25 cellular contexts compared by ENCODE assay signal in the genomic region with DNA sequence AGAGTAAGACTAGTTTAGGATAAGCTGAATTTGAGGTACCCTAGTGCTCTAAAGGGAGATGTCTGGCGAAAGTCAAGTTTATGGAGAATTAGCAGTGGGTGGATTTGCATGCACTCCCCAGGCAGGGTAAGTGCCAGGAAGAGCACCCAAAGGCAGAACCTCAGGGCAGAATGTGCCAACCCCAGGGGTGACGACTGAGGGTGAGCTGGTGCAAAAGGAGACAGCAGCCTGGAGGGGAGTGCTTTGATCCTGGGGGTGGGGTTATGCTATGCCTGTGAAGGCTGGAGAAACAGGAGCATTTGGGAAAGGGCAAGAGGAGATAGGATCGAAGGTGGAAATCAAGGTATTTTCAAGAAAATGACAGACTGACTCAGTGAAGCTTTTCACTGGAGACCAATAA.
A peak's percentile ranks its signal among the peaks of the same experiment; 100 is the strongest.
DNase-seq lines count a peak whose midpoint lies in the region; ATAC-seq, FAIRE-seq and TF ChIP-seq lines count a peak whose summit lies in the region.
"Had no signal": no experiment of that assay in that cellular context is flagged by ENCODE, and none has a peak within 500 bp of the region (broad histone marks: within the 10 kb centered on the region; RNA-seq: fewer than 3 reads in every experiment).

No MANE protein-coding gene starts in this region.

- H3K9me3 ChIP-seq in endodermal cell (ENCODE audit: control insufficient read depth, low read length) (peaks cover 9% of the 10 kb centered on the region), kidney (ENCODE audit: control insufficient read depth in 1 of 2, low read length in 2 of 2) (peaks cover 3 to 10% of the 10 kb centered on the region in 2 donors), smooth muscle cell (replicated peaks; ENCODE audit: low read depth) (no peaks in the 10 kb centered on the region)
- H3K9me3 ChIP-seq in naive thymus-derived CD4-positive, alpha-beta T cell (ENCODE audit: control insufficient read depth in 2 of 3, low read length in 3 of 3) = no peaks in the 10 kb centered on the region
- H3K9me3 ChIP-seq: BE2C had no signal

- H3K4me3 Mint-ChIP-seq in endodermal cell = no peak overlapping the region
- no peak overlapping the region for H3K4me3 Mint-ChIP-seq in naive thymus-derived CD4-positive, alpha-beta T cell
- H3K4me3 Mint-ChIP-seq: CD14-positive monocyte; CD4-positive, alpha-beta memory T cell; CD4-positive, CD25-positive, alpha-beta regulatory T cell had no signal

- TF ChIP-seq CTCF in coronary artery (IDR thresholded peaks at IDR 0.05) = no peak
- no peak for TF ChIP-seq CTCF in endodermal cell (conservative IDR thresholded peaks at IDR 0.05)
- no peak for TF ChIP-seq CTCF in kidney (IDR thresholded peaks at IDR 0.05; ENCODE audit: borderline replicate concordance, extremely low read depth, insufficient read depth)
- no peak for TF ChIP-seq CTCF in smooth muscle cell (IDR thresholded peaks at IDR 0.05; ENCODE audit: borderline replicate concordance, insufficient read depth, poor library complexity, severe bottlenecking)

- no peaks in the 10 kb centered on the region for H3F3A ChIP-seq in smooth muscle cell (ENCODE audit: low read depth)

- intact Hi-C loops in kidney (cut with DNase I) = no loop called here
- intact Hi-C loops in naive thymus-derived CD4-positive, alpha-beta T cell (cut with micrococcal nuclease) = no loop called here

- H3K27me3 Mint-ChIP-seq in endodermal cell (ENCODE audit: insufficient read depth) = peaks cover 23% of the 10 kb centered on the region
- peaks cover 5 to 36% (median 12%) of the 10 kb centered on the region in 5 donors for H3K27me3 Mint-ChIP-seq in naive thymus-derived CD4-positive, alpha-beta T cell

- POLR2A ChIA-PET in naive thymus-derived CD4-positive, alpha-beta T cell (lab: Charles Lee) = no interaction called here

- peaks cover 4% of the 10 kb centered on the region for H3K27me3 ChIP-seq in endodermal cell (ENCODE audit: control insufficient read depth, insufficient read depth, low read length, poor library complexity, severe bottlenecking)
- H3K27me3 ChIP-seq in smooth muscle cell (ENCODE audit: low read depth) = peaks cover 27% of the 10 kb centered on the region
- H3K27me3 ChIP-seq in naive thymus-derived CD4-positive, alpha-beta T cell (ENCODE audit: control insufficient read depth in 2 of 2, insufficient read depth in 2 of 2, low read length in 2 of 2) = no peaks in the 10 kb centered on the region
- H3K27me3 ChIP-seq: BLaER1 had no signal

- H3K9me3 Mint-ChIP-seq in endodermal cell = peaks cover 16% of the 10 kb centered on the region
- H3K9me3 Mint-ChIP-seq in naive thymus-derived CD4-positive, alpha-beta T cell = peaks cover 2 to 43% (median 16%) of the 10 kb centered on the region in 11 donors

- FAIRE-seq in kidney (lab: Jason Lieb, UNC) = no peak
- FAIRE-seq: A204.1, GM12878, GM12892, GM18507 had no signal

- H3K4me1 ChIP-seq in endodermal cell (ENCODE audit: control insufficient read depth, insufficient read depth, low read length) (no peaks in the 10 kb centered on the region), kidney (ENCODE audit: control insufficient read depth in 1 of 2, insufficient read depth in 1 of 2, low read depth in 1 of 2, low read length in 2 of 2) (no peaks in the 10 kb centered on the region), smooth muscle cell (ENCODE audit: low read depth) (no peaks in the 10 kb centered on the region)
- H3K4me1 ChIP-seq in naive thymus-derived CD4-positive, alpha-beta T cell (ENCODE audit: control insufficient read depth in 2 of 2, insufficient read depth in 2 of 2, low read length in 2 of 2) = no peaks in the 10 kb centered on the region
- H3K4me1 ChIP-seq: BE2C, BLaER1 had no signal

- DNase-seq in coronary artery (ENCODE audit: low spot score) = peak; percentile 19
- DNase-seq in endodermal cell = no peak
- DNase-seq in kidney = peak; percentile 37
- DNase-seq in smooth muscle cell (lab: John Stamatoyannopoulos, UW; ENCODE audit: unreplicated experiment) = no peak
- no peak for DNase-seq in naive thymus-derived CD4-positive, alpha-beta T cell
- DNase-seq: 8988T; ACHN; BE2C; CD4-positive, alpha-beta memory T cell; CD4-positive, CD25-positive, alpha-beta regulatory T cell; CD8-positive, alpha-beta memory T cell; COR-L47; DMS 273 treated with DMSO at 0.1 percent for 48 hours; DMS153; DMS53; DMS79; DND-41; EL; GDM1 had no signal

- H4K20me1 ChIP-seq in smooth muscle cell (ENCODE audit: low read depth) = no peaks in the 10 kb centered on the region
- H4K20me1 ChIP-seq: BLaER1 had no signal

- H3K9ac ChIP-seq in endodermal cell (ENCODE audit: extremely low read depth, low read length, poor library complexity, severe bottlenecking) = no peak overlapping the region
- no peak overlapping the region for H3K9ac ChIP-seq in kidney (ENCODE audit: low read length in 2 of 2)
- H3K9ac ChIP-seq in smooth muscle cell (ENCODE audit: low read depth) = no peak overlapping the region
- H3K9ac ChIP-seq: BLaER1 had no signal

- H3K27ac Mint-ChIP-seq in endodermal cell = peak overlapping the region; percentile 4
- H3K27ac Mint-ChIP-seq in naive thymus-derived CD4-positive, alpha-beta T cell = no peak overlapping the region
- H3K27ac Mint-ChIP-seq: CD14-positive monocyte; CD4-positive, alpha-beta memory T cell; CD4-positive, CD25-positive, alpha-beta regulatory T cell; CD8-positive, alpha-beta memory T cell had no signal

- CTCF ChIA-PET in naive thymus-derived CD4-positive, alpha-beta T cell (lab: Charles Lee) = no interaction called here

- ATAC-seq in naive thymus-derived CD4-positive, alpha-beta T cell = no peak
- ATAC-seq: GM12878 had no signal

- H3K27ac ChIP-seq in coronary artery (no peak overlapping the region), endodermal cell (ENCODE audit: low read depth, low read length) (no peak overlapping the region), kidney (ENCODE audit: low read depth in 2 of 2, low read length in 2 of 2) (no peak overlapping the region), smooth muscle cell (ENCODE audit: low read depth) (no peak overlapping the region)
- no peak overlapping the region for H3K27ac ChIP-seq in naive thymus-derived CD4-positive, alpha-beta T cell (ENCODE audit: low read depth, low read length)
- H3K27ac ChIP-seq: BLaER1 had no signal

- no peak overlapping the region for H3K4me3 ChIP-seq in coronary artery
- no peak overlapping the region for H3K4me3 ChIP-seq in endodermal cell (ENCODE audit: low read length)
- H3K4me3 ChIP-seq in kidney (ENCODE audit: low read length in 2 of 2) = no peak overlapping the region
- no peak overlapping the region for H3K4me3 ChIP-seq in smooth muscle cell
- H3K4me3 ChIP-seq in naive thymus-derived CD4-positive, alpha-beta T cell (ENCODE audit: low read length) = no peak overlapping the region
- H3K4me3 ChIP-seq: BLaER1, GM12878 had no signal

- H3K36me3 ChIP-seq in endodermal cell (ENCODE audit: control insufficient read depth, insufficient read depth, low read length) (no peaks in the 10 kb centered on the region), kidney (ENCODE audit: control insufficient read depth in 1 of 2, insufficient read depth in 2 of 2, low read length in 2 of 2) (no peaks in the 10 kb centered on the region), smooth muscle cell (ENCODE audit: low read depth) (no peaks in the 10 kb centered on the region)
- H3K36me3 ChIP-seq in naive thymus-derived CD4-positive, alpha-beta T cell (ENCODE audit: control insufficient read depth in 2 of 3, insufficient read depth in 3 of 3, low read length in 3 of 3) = no peaks in the 10 kb centered on the region
- H3K36me3 ChIP-seq: BE2C, BLaER1 had no signal

- 86 to 88% methylated on average over 2 to 3 of the region's 3 CpGs for WGBS in endodermal cell (ENCODE audit: insufficient coverage in 1 of 2, insufficient read length in 1 of 2), 2 experiments
- WGBS in smooth muscle cell (ENCODE audit: low lambda C conversion rate) = 87% methylated on average over 3 of the region's 3 CpGs

- no peaks in the 10 kb centered on the region for H3K4me1 Mint-ChIP-seq in endodermal cell
- no peaks in the 10 kb centered on the region for H3K4me1 Mint-ChIP-seq in naive thymus-derived CD4-positive, alpha-beta T cell
- H3K4me1 Mint-ChIP-seq: CD14-positive monocyte; CD4-positive, alpha-beta memory T cell; CD4-positive, CD25-positive, alpha-beta regulatory T cell; CD8-positive, alpha-beta memory T cell had no signal

- no peak overlapping the region for H2AFZ ChIP-seq in smooth muscle cell (ENCODE audit: low read depth)

- H3K4me2 ChIP-seq in smooth muscle cell = no peak overlapping the region
- H3K4me2 ChIP-seq: BLaER1 had no signal

- H3K36me3 Mint-ChIP-seq in endodermal cell (ENCODE audit: low read depth) = peaks cover 3% of the 10 kb centered on the region
- peaks cover 0 to 7% (median 0%) of the 10 kb centered on the region in 5 donors for H3K36me3 Mint-ChIP-seq in naive thymus-derived CD4-positive, alpha-beta T cell
- H3K36me3 Mint-ChIP-seq: CD14-positive monocyte; CD4-positive, alpha-beta memory T cell; CD4-positive, CD25-positive, alpha-beta regulatory T cell; CD8-positive, alpha-beta memory T cell had no signal

- H3K79me2 ChIP-seq in smooth muscle cell (ENCODE audit: low read depth) = no peaks in the 10 kb centered on the region

Comparison
In these comparisons a context has a peak if more than half of its experiments do, and no peak if none do; other contexts are left out.
1. DNase-seq: peak in coronary artery (single experiment) and kidney (single experiment); none in endodermal cell (single experiment), smooth muscle cell (single experiment) and naive thymus-derived CD4-positive, alpha-beta T cell (0 of 9).